In genomic region chr1:15758537-15758936, GRCh38 we compare ENCODE assay signal across 8 cellular contexts. TPM values are rescaled to one million over a fixed set of nuclear protein-coding genes. Genes with fewer than 3 reads are reported as not detected.
DNase-seq lines count a peak whose midpoint lies in the region; ATAC-seq and TF ChIP-seq lines count a peak whose summit lies in the region.

A gene with protein sequence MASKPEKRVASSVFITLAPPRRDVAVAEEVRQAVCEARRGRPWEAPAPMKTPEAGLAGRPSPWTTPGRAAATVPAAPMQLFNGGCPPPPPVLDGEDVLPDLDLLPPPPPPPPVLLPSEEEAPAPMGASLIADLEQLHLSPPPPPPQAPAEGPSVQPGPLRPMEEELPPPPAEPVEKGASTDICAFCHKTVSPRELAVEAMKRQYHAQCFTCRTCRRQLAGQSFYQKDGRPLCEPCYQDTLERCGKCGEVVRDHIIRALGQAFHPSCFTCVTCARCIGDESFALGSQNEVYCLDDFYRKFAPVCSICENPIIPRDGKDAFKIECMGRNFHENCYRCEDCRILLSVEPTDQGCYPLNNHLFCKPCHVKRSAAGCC (plus strand): TSS chr1:15758795. CDS start chr1:15764984, 6,189 bp downstream.

- no peaks in the 10 kb centered on the region for H3K9me3 Mint-ChIP-seq in activated CD4-positive, alpha-beta T cell treated with anti-CD3 and anti-CD28 coated beads, Interleukin-2, amount 10 ng/mL, durations not matched to agents 7 days and 5 days
- no peaks in the 10 kb centered on the region for H3K9me3 Mint-ChIP-seq in stimulated activated effector memory CD8-positive, alpha-beta T cell treated with anti-CD3 and anti-CD28 coated beads, Interleukin-12 subunit alpha, Interleukin-12 subunit beta, amount 100 ng/mL, for 72 hours

- peak within 1 kb of the TSS; percentile 2 for H3K27ac ChIP-seq in brain microvascular endothelial cell
- H3K27ac ChIP-seq in substantia nigra (ENCODE audit: low read depth, low read length, poor library complexity, severe bottlenecking) = no peak within 1 kb of the TSS

- POLR2A ChIA-PET in activated CD4-positive, alpha-beta T cell treated with anti-CD3 and anti-CD28 coated beads, Interleukin-2, amount 10 ng/mL, durations not matched to agents 7 days and 5 days (lab: Charles Lee) = no interaction called here

- ATAC-seq in stimulated activated effector memory CD8-positive, alpha-beta T cell treated with anti-CD3 and anti-CD28 coated beads, Interleukin-12 subunit alpha, Interleukin-12 subunit beta, amount 100 ng/mL, for 72 hours = no peak

- no peaks in the 10 kb centered on the region for H3K36me3 ChIP-seq in brain microvascular endothelial cell (replicated peaks)

- TF ChIP-seq CTCF in brain microvascular endothelial cell (IDR thresholded peaks at IDR 0.05; ENCODE audit: low read depth, low read length, missing control alignments) = no peak

- CTCF ChIA-PET in activated CD4-positive, alpha-beta T cell treated with anti-CD3 and anti-CD28 coated beads, Interleukin-2, amount 10 ng/mL, durations not matched to agents 7 days and 5 days (lab: Charles Lee) = no interaction called here

- peak within 1 kb of the TSS; percentile 77 for H3K4me3 ChIP-seq in brain microvascular endothelial cell (ENCODE audit: low read depth, low read length)

- peaks cover 46% of the 10 kb centered on the region for H3K27me3 Mint-ChIP-seq in activated CD4-positive, alpha-beta T cell treated with anti-CD3 and anti-CD28 coated beads, Interleukin-2, amount 10 ng/mL, durations not matched to agents 7 days and 5 days

- peaks cover 12% of the 10 kb centered on the region for H3K4me1 Mint-ChIP-seq in activated CD4-positive, alpha-beta T cell treated with anti-CD3 and anti-CD28 coated beads, Interleukin-2, amount 10 ng/mL, durations not matched to agents 7 days and 5 days
- peaks cover 13% of the 10 kb centered on the region for H3K4me1 Mint-ChIP-seq in stimulated activated effector memory CD8-positive, alpha-beta T cell treated with anti-CD3 and anti-CD28 coated beads, Interleukin-12 subunit alpha, Interleukin-12 subunit beta, amount 100 ng/mL, for 72 hours

- H3K36me3 Mint-ChIP-seq in activated CD4-positive, alpha-beta T cell treated with anti-CD3 and anti-CD28 coated beads, Interleukin-2, amount 10 ng/mL, durations not matched to agents 7 days and 5 days (ENCODE audit: low read depth) = no peaks in the 10 kb centered on the region
- H3K36me3 Mint-ChIP-seq in stimulated activated effector memory CD8-positive, alpha-beta T cell treated with anti-CD3 and anti-CD28 coated beads, Interleukin-12 subunit alpha, Interleukin-12 subunit beta, amount 100 ng/mL, for 72 hours = no peaks in the 10 kb centered on the region

- H3K27ac Mint-ChIP-seq in activated CD4-positive, alpha-beta T cell treated with anti-CD3 and anti-CD28 coated beads, Interleukin-2, amount 10 ng/mL, durations not matched to agents 7 days and 5 days = no peak within 1 kb of the TSS
- H3K27ac Mint-ChIP-seq in stimulated activated effector memory CD8-positive, alpha-beta T cell treated with anti-CD3 and anti-CD28 coated beads, Interleukin-12 subunit alpha, Interleukin-12 subunit beta, amount 100 ng/mL, for 72 hours = no peak within 1 kb of the TSS

- H3K4me3 Mint-ChIP-seq in activated CD4-positive, alpha-beta T cell treated with anti-CD3 and anti-CD28 coated beads, Interleukin-2, amount 10 ng/mL, durations not matched to agents 7 days and 5 days = peak within 1 kb of the TSS; percentile 30
- H3K4me3 Mint-ChIP-seq in stimulated activated effector memory CD8-positive, alpha-beta T cell treated with anti-CD3 and anti-CD28 coated beads, Interleukin-12 subunit alpha, Interleukin-12 subunit beta, amount 100 ng/mL, for 72 hours = peak within 1 kb of the TSS; percentile 47

- in situ Hi-C loops in brain microvascular endothelial cell (cut with HindIII; ENCODE audit: low pct_ligation_motif_present, low sequenced_read_pairs) = no loop called here

- no peak for DNase-seq in activated CD4-positive, alpha-beta T cell treated with anti-CD3 and anti-CD28 coated beads, Interleukin-2, amount 10 ng/mL, durations not matched to agents 7 days and 5 days
- DNase-seq in activated CD4-positive, alpha-beta T cell treated with anti-CD3 and anti-CD28 coated beads, Interleukin-2, amount 50 U/mL, for 1 hour = no peak
- DNase-seq in brain microvascular endothelial cell (no peak), islet precursor cell (peak; percentile 78), substantia nigra (lab: John Stamatoyannopoulos, UW) (no peak), HUDEP-2 (lab: John Stamatoyannopoulos, UW; ENCODE audit: unreplicated experiment in 76 of 76) (no peak), SW480 (ENCODE audit: low spot score) (no peak)
- DNase-seq in stimulated activated effector memory CD8-positive, alpha-beta T cell treated with anti-CD3 and anti-CD28 coated beads, Interleukin-12 subunit alpha, Interleukin-12 subunit beta, amount 100 ng/mL, for 72 hours (ENCODE audit: low spot score in 2 of 2) = no peak

- no peaks in the 10 kb centered on the region for H3K27me3 ChIP-seq in brain microvascular endothelial cell (replicated peaks)

RNA-seq across cellular contexts. Expression of the gene that starts here (rescaled TPM):
- under 1 TPM in 1 of 2 experiments, not detected in 1; 0.12 TPM for total RNA-seq in activated CD4-positive, alpha-beta T cell treated with anti-CD3 and anti-CD28 coated beads, Interleukin-2, amount 10 ng/mL, durations not matched to agents 7 days and 5 days
